ENCODE assay signal across 21 cellular contexts in the genomic region with DNA sequence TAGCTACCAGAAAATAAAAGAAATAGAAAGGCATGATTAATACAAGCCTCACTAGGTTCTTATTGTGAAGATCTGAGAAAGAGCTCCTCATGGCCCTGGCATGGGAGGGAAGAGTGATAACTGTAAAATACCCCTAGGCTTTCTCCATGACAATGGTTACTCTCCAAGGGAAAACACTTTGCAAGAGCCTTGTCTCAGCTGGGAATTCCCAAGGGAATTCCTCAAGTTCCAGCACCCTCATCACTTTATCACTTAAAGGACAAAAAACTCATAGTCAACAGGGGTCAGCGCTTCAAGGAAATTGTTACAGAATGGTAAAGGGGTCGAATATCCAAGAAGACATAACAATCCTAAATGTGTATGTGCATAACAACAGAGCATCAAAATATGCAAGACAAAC.
"Had no signal": no experiment of that assay in that cellular context is flagged by ENCODE, and none has a peak within 500 bp of the region (broad histone marks: within the 10 kb centered on the region; RNA-seq: fewer than 3 reads in every experiment).

No MANE protein-coding gene starts in this region.

- DNase-seq: activated CD4-positive, alpha-beta T cell treated with anti-CD3 and anti-CD28 coated beads, Interleukin-2, amount 50 U/mL, for 4 hours; activated CD8-positive, alpha-beta memory T cell treated with anti-CD3 and anti-CD28 coated beads, Interleukin-2, amount 50 U/mL, for 48 hours; activated naive CD4-positive, alpha-beta T cell; activated T-cell treated with anti-CD3 and anti-CD28 coated beads, Interleukin-2, amount 50 U/mL, for 4 hours; adrenal gland; brain microvascular endothelial cell; caudate nucleus; dermis blood vessel endothelial cell; effector CD8-positive, alpha-beta T cell; foreskin keratinocyte; left ventricle myocardium superior; mammary epithelial cell; right cardiac atrium; stimulated activated CD4-positive, alpha-beta T cell treated with anti-CD3 and anti-CD28 coated beads, Interleukin-4, amount 100 ng/mL, for 4 hours; substantia nigra; thyroid gland had no signal

- ATAC-seq: activated T-cell treated with anti-CD3 and anti-CD28 coated beads, Interleukin-2, amount 50 U/mL, for 4 hours; foreskin keratinocyte; left ventricle myocardium superior; right cardiac atrium had no signal

- H3K27ac Mint-ChIP-seq: activated naive CD8-positive, alpha-beta T cell; activated T-helper 2 cell treated with anti-CD3 and anti-CD28 coated beads, Interferon-gamma antibody, Interleukin-2, Interleukin-4, amounts not matched to agents 10 μg/mL and 5 μg/mL and 100 μg/mL, durations not matched to agents 14 hours and 24 hours and 36 hours; nephron; stimulated activated naive CD8-positive, alpha-beta T cell treated with anti-CD3 and anti-CD28 coated beads, Interleukin-15, Interleukin-2, amounts not matched to agents 100 ng/mL and 50 ng/mL, for 24 hours; T-helper 2 cell treated with Interferon-gamma antibody and Interleukin-4, amounts not matched to agents 5 μg/mL and 100 μg/mL, for 36 hours had no signal

- H3K4me1 Mint-ChIP-seq: nephron had no signal

- H3K36me3 Mint-ChIP-seq: activated naive CD8-positive, alpha-beta T cell had no signal

- H3K4me3 Mint-ChIP-seq: activated naive CD8-positive, alpha-beta T cell; activated T-cell treated with anti-CD3 and anti-CD28 coated beads, Interleukin-2, amount 50 U/mL, for 4 hours; nephron; stimulated activated naive CD8-positive, alpha-beta T cell treated with anti-CD3 and anti-CD28 coated beads, Interleukin-15, Interleukin-2, amounts not matched to agents 100 ng/mL and 50 ng/mL, for 24 hours; T-helper 2 cell treated with Interferon-gamma antibody and Interleukin-4, amounts not matched to agents 5 μg/mL and 100 μg/mL, for 36 hours had no signal

- H3K27me3 Mint-ChIP-seq: stimulated activated naive CD8-positive, alpha-beta T cell treated with anti-CD3 and anti-CD28 coated beads, Interleukin-15, Interleukin-2, amounts not matched to agents 100 ng/mL and 50 ng/mL, for 24 hours had no signal

- H3K9me3 Mint-ChIP-seq: activated T-cell treated with anti-CD3 and anti-CD28 coated beads, Interleukin-2, amount 50 U/mL, for 4 hours; activated T-helper 2 cell treated with anti-CD3 and anti-CD28 coated beads, Interferon-gamma antibody, Interleukin-2, Interleukin-4, amounts not matched to agents 10 μg/mL and 5 μg/mL and 100 μg/mL, durations not matched to agents 14 hours and 24 hours and 36 hours; stimulated activated naive CD8-positive, alpha-beta T cell treated with anti-CD3 and anti-CD28 coated beads, Interleukin-15, Interleukin-2, amounts not matched to agents 100 ng/mL and 50 ng/mL, for 24 hours; T-helper 2 cell treated with Interferon-gamma antibody and Interleukin-4, amounts not matched to agents 5 μg/mL and 100 μg/mL, for 36 hours had no signal
